Comparison of ENCODE assay signal across 15 cellular contexts in the genomic region with DNA sequence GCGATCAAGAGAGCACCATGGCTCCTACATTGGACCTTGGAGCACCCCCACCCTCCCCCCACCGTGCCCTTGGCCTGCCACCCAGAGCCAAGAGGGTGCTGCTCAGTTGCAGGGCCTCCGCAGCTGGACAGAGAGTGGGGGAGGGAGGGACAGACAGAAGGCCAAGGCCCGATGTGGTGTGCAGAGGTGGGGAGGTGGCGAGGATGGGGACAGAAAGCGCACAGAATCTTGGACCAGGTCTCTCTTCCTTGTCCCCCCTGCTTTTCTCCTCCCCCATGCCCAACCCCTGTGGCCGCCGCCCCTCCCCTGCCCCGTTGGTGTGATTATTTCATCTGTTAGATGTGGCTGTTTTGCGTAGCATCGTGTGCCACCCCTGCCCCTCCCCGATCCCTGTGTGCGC. TPM values are rescaled to one million over a fixed set of nuclear protein-coding genes. Genes with fewer than 3 reads are reported as not detected.
A peak's percentile ranks its signal among the peaks of the same experiment; 100 is the strongest.
DNase-seq lines count a peak whose midpoint lies in the region; ATAC-seq and TF ChIP-seq lines count a peak whose summit lies in the region.
"Had no signal": no experiment of that assay in that cellular context is flagged by ENCODE, and none has a peak within 500 bp of the region (broad histone marks: within the 10 kb centered on the region; RNA-seq: fewer than 3 reads in every experiment).

No MANE protein-coding gene starts in this region.

- DNase-seq in H7 (peak; percentile 42), ovary (peak in 4 of 5 donors; percentile 42 to 67 (median 58)), HAP-1 (ENCODE audit: low spot score in 2 of 2) (no peak), prostate gland (ENCODE audit: low spot score) (no peak), NCI-H2081 treated with DMSO at 0.1 percent for 48 hours (lab: John Stamatoyannopoulos, UW) (no peak)
- DNase-seq: activated CD4-positive, alpha-beta T cell treated with anti-CD3 and anti-CD28 coated beads, Interleukin-2, amount 50 U/mL, for 48 hours; NCI-H2081; NCI-H524 had no signal

- H3K4me1 ChIP-seq in BLaER1 (peaks cover 56% of the 10 kb centered on the region), ovary (ENCODE audit: insufficient read depth) (peaks cover 22% of the 10 kb centered on the region), HAP-1 (peaks cover 20% of the 10 kb centered on the region), prostate gland (replicated peaks) (peaks cover 21% of the 10 kb centered on the region)

- no peak for TF ChIP-seq EP300 in ovary (IDR thresholded peaks at IDR 0.05)

- TF ChIP-seq POLR2A in ovary (IDR thresholded peaks at IDR 0.05) (no peak), prostate gland (IDR thresholded peaks at IDR 0.05) (no peak)

- no peak overlapping the region; the same call in 1 of the 2 replicates for H3K27ac ChIP-seq in BLaER1
- peak overlapping the region; percentile 39 for H3K27ac ChIP-seq in cingulate gyrus (ENCODE audit: low read depth, low read length)
- no peak overlapping the region for H3K27ac ChIP-seq in ovary
- H3K27ac ChIP-seq in prostate gland, result peak overlapping the region in 1 of 2 donors; percentile 94

- H3K4me3 ChIP-seq in BLaER1, result no peak overlapping the region
- H3K4me3 ChIP-seq in H7 (ENCODE audit: insufficient read depth, low read depth, low read length), result no peak overlapping the region
- H3K4me3 ChIP-seq in ovary, result no peak overlapping the region
- H3K4me3 ChIP-seq in HAP-1, result no peak overlapping the region
- no peak overlapping the region for H3K4me3 ChIP-seq in prostate gland
- H3K4me3 ChIP-seq: lung had no signal

- no peak for ATAC-seq in HG03045 (IDR thresholded peaks at IDR 0.05; ENCODE audit: unreplicated experiment)
- ATAC-seq: activated T-cell treated with anti-CD3 and anti-CD28 coated beads, Interleukin-2, amount 50 U/mL, for 72 hours; HepG2; natural killer cell treated with Interleukin-12 subunit alpha and Interleukin-12 subunit beta and Interleukin-15 and Interleukin-18, amount 100 ng/mL, for 72 hours had no signal

- no peak overlapping the region for H3K4me2 ChIP-seq in BLaER1

- no peaks in the 10 kb centered on the region for H4K20me1 ChIP-seq in BLaER1

- intact Hi-C loops in ovary (cut with DNase I), result no loop called here
- intact Hi-C loops in prostate gland (cut with DNase I), result no loop called here

- peak overlapping the region; percentile 30; the same call in 1 of the 2 replicates for H3K9ac ChIP-seq in BLaER1

- in situ Hi-C loops in HAP-1 (cut with MboI; ENCODE audit: low sequenced_read_pairs), result loop anchor here (5.0 to 10.0 kb wide), 2 partner anchors 74 to 173 kb away; a partner anchor contains a TSS

- H3K9me3 ChIP-seq in BLaER1, result no peaks in the 10 kb centered on the region
- H3K9me3 ChIP-seq in ovary, result no peaks in the 10 kb centered on the region
- H3K9me3 ChIP-seq in HAP-1, result no peaks in the 10 kb centered on the region
- no peaks in the 10 kb centered on the region for H3K9me3 ChIP-seq in prostate gland

- H3K27me3 ChIP-seq in BLaER1 (no peaks in the 10 kb centered on the region), H7 (ENCODE audit: control insufficient read depth, insufficient read depth, low read length) (no peaks in the 10 kb centered on the region), ovary (no peaks in the 10 kb centered on the region), HAP-1 (ENCODE audit: low read depth) (no peaks in the 10 kb centered on the region), prostate gland (replicated peaks; ENCODE audit: insufficient read depth) (no peaks in the 10 kb centered on the region)

- no peak for TF ChIP-seq CTCF in ovary (IDR thresholded peaks at IDR 0.05)
- no peak for TF ChIP-seq CTCF in prostate gland (IDR thresholded peaks at IDR 0.05)

- H3K36me3 ChIP-seq in BLaER1, result peaks cover 45% of the 10 kb centered on the region
- peaks cover 9% of the 10 kb centered on the region for H3K36me3 ChIP-seq in H7 (replicated peaks; ENCODE audit: control insufficient read depth, insufficient read depth, low read length)
- no peaks in the 10 kb centered on the region for H3K36me3 ChIP-seq in ovary
- H3K36me3 ChIP-seq in HAP-1 (replicated peaks), result peaks cover 36% of the 10 kb centered on the region
- H3K36me3 ChIP-seq in prostate gland, result no peaks in the 10 kb centered on the region

- WGBS in ovary, 3 donors, result 67 to 80% (median 67%) methylated on average over 13 of the region's 13 CpGs
- 79% methylated on average over 13 of the region's 13 CpGs for WGBS in prostate gland

RNA-seq across cellular contexts. Expression of a gene that starts 1.8 kb away (rescaled TPM):
- total RNA-seq in H7 (2014; rRNA removed; shearing (Covaris generic)), result not detected in 2 replicates
- total RNA-seq in ovary (not detected), prostate gland (not detected)
- polyA plus RNA-seq in ovary, result not detected
- total RNA-seq: activated T-cell treated with anti-CD3 and anti-CD28 coated beads, Interleukin-2, amount 50 U/mL, for 72 hours; HepG2; lung; natural killer cell treated with Interleukin-12 subunit alpha and Interleukin-12 subunit beta and Interleukin-15 and Interleukin-18, amount 100 ng/mL, for 72 hours had no signal
- polyA plus RNA-seq: HepG2, lung had no signal

RNA-seq across cellular contexts. Expression of a gene that starts 2.0 kb away (rescaled TPM):
- total RNA-seq in H7 (2014; rRNA removed; shearing (Covaris generic)), result 136 and 153 TPM in 2 replicates
- total RNA-seq in ovary (1,000 to 10,000 TPM in 1 of 7 donors, 100 to 1,000 TPM in 6; 457 to 1,838 (median 633) TPM), prostate gland (100 to 1,000 TPM; 352 to 711 TPM)
- 1,000 to 10,000 TPM in 1 of 2 donors, 10 to 100 TPM in 1; 40.3 to 1,266 TPM for polyA plus RNA-seq in ovary

RNA-seq across cellular contexts. Expression of a gene that starts 9.4 kb away (rescaled TPM):
- 25.0 and 34.3 TPM in 2 replicates for total RNA-seq in H7 (2014; rRNA removed; shearing (Covaris generic))
- 10 to 100 TPM in 3 of 7 donors, 1 to 10 TPM in 4; 4.6 to 19.8 (median 9.8) TPM for total RNA-seq in ovary
- 10 to 100 TPM in 1 of 2 donors, 1 to 10 TPM in 1; 6.9 to 25.3 TPM for polyA plus RNA-seq in ovary
- 10 to 100 TPM; 30.6 to 43.2 TPM for total RNA-seq in prostate gland

RNA-seq across cellular contexts. Expression of a gene that starts 14.0 kb away (rescaled TPM):
- total RNA-seq in H7 (2014; rRNA removed; shearing (Covaris generic)), result 11.4 and 13.4 TPM in 2 replicates
- 100 to 1,000 TPM in 5 of 7 donors, 10 to 100 TPM in 2; 73.9 to 324 (median 206) TPM for total RNA-seq in ovary
- polyA plus RNA-seq in ovary, result 100 to 1,000 TPM in 1 of 2 donors, 10 to 100 TPM in 1; 41.6 to 179 TPM
- total RNA-seq in prostate gland, result 100 to 1,000 TPM in 1 of 2 donors, 10 to 100 TPM in 1; 93.0 to 129 TPM

RNA-seq across cellular contexts. Expression of a gene that starts 27.4 kb away (rescaled TPM):
- 47.4 and 59.0 TPM in 2 replicates for total RNA-seq in H7 (2014; rRNA removed; shearing (Covaris generic))
- 10 to 100 TPM in 5 of 7 donors, 1 to 10 TPM in 2; 8.3 to 22.3 (median 11.5) TPM for total RNA-seq in ovary
- polyA plus RNA-seq in ovary, result 10 to 100 TPM in 1 of 2 donors, 1 to 10 TPM in 1; 5.0 to 19.4 TPM
- 10 to 100 TPM in 1 of 2 donors, 1 to 10 TPM in 1; 6.9 to 13.0 TPM for total RNA-seq in prostate gland

Comparison
In these comparisons a context has a peak if more than half of its experiments do, and no peak if none do; other contexts are left out.
1. DNase-seq: peak in H7 (single experiment) and ovary (4 of 5); none in HAP-1 (0 of 2), prostate gland (single experiment) and NCI-H2081 treated with DMSO at 0.1 percent for 48 hours (single experiment).